6 cellular contexts compared by ENCODE assay signal in genomic region chr10:103681617-103682016, GRCh38.
A peak's percentile ranks its signal among the peaks of the same experiment; 100 is the strongest.
DNase-seq lines count a peak whose midpoint lies in the region; ATAC-seq, FAIRE-seq and TF ChIP-seq lines count a peak whose summit lies in the region.
"Not testable (repeated sequence)": the region's sequence is repeated elsewhere in the genome, so short reads cannot be mapped to it uniquely, and the experiment has no call there.

No MANE protein-coding gene starts in this region.

- H3K9me3 ChIP-seq in GM23248 (ENCODE audit: low read depth); T-helper 17 cell (ENCODE audit: control insufficient read depth, low read length, poor library complexity, severe bottlenecking); breast epithelium; endodermal cell (ENCODE audit: control insufficient read depth, low read length); HepG2 (ENCODE audit: low read length); suprapubic skin: not testable (repeated sequence)

- in situ Hi-C loops in GM23248 (cut with MboI), result loop anchor here (5.0 kb wide), 1 partner anchor 79 kb away; no protein-coding TSS in a partner anchor
- in situ Hi-C loops in HepG2 (cut with HindIII; ENCODE audit: extremely low pct_ligation_motif_present, low pct_unique_long_range_greater_than_20kb), result not testable (repeated sequence)

- H3K9ac ChIP-seq in GM23248, result peak overlapping the region; percentile 54
- H3K9ac ChIP-seq in endodermal cell (ENCODE audit: extremely low read depth, low read length, poor library complexity, severe bottlenecking); HepG2 (ENCODE audit: insufficient read depth, low read depth, low read length): not testable (repeated sequence)

- H3K27ac Mint-ChIP-seq in T-helper 17 cell (peak overlapping the region; percentile 62), endodermal cell (peak overlapping the region; percentile 59)

- not testable (repeated sequence) for TF ChIP-seq EP300 in HepG2 (IDR thresholded peaks at IDR 0.05; ENCODE audit: low read depth in 2 of 2, low read length in 2 of 2); HepG2 (CRISPR knock-in tag; IDR thresholded peaks at IDR 0.05; ENCODE audit: borderline replicate concordance); suprapubic skin (IDR thresholded peaks at IDR 0.05)

- CTCF ChIA-PET in HepG2 (lab: Yijun Ruan, JAX; ENCODE audit: low intra/inter-chr PET ratio, low total read pairs), result not testable (repeated sequence)

- not testable (repeated sequence) for H3K36me3 ChIP-seq in GM23248 (ENCODE audit: low read depth); breast epithelium; endodermal cell (ENCODE audit: control insufficient read depth, insufficient read depth, low read length); suprapubic skin
- H3K36me3 ChIP-seq in HepG2 (replicated peaks in 1 of 2; ENCODE audit: control insufficient read depth in 1 of 2, insufficient read depth in 2 of 2, low read length in 2 of 2), result peaks cover 4 to 29% of the 10 kb centered on the region in 2 experiments

- intact Hi-C loops in breast epithelium (cut with DNase I; ENCODE audit: low total_unique reads), result loop anchor here (10.0 kb wide), 1 partner anchor 77 kb away; no protein-coding TSS in a partner anchor
- intact Hi-C loops in HepG2 (cut with micrococcal nuclease; ENCODE audit: unreplicated experiment), result not testable (repeated sequence)

- not testable (repeated sequence) for H3K4me3 ChIP-seq in GM23248; breast epithelium; endodermal cell (ENCODE audit: low read length); HepG2 (replicated peaks in 1 of 3; ENCODE audit: insufficient read depth in 1 of 3, low read depth in 2 of 3, low read length in 3 of 3); suprapubic skin

- not testable (repeated sequence) for TF ChIP-seq POLR2A in breast epithelium (IDR thresholded peaks at IDR 0.05); HepG2 (IDR thresholded peaks at IDR 0.05; ENCODE audit: insufficient read depth in 1 of 2, low read depth in 2 of 2, low read length in 2 of 2); suprapubic skin (IDR thresholded peaks at IDR 0.05)

- WGBS in GM23248 (ENCODE audit: low coverage in 1 of 2, low lambda C conversion rate in 2 of 2, missing lambda C conversion rate in 2 of 2), 2 experiments, result 85 to 88% methylated on average over 16 of the region's 16 CpGs
- 95 to 96% methylated on average over 15 to 16 of the region's 16 CpGs for WGBS in endodermal cell (ENCODE audit: insufficient coverage in 1 of 2, insufficient read length in 1 of 2), 2 experiments
- WGBS in HepG2 (ENCODE audit: low lambda C conversion rate), result 96% methylated on average over 16 of the region's 16 CpGs
- WGBS in suprapubic skin, result 94% methylated on average over 16 of the region's 16 CpGs

- not testable (repeated sequence) for H3K9me3 Mint-ChIP-seq in endodermal cell

- not testable (repeated sequence) for H3K4me3 Mint-ChIP-seq in T-helper 17 cell, endodermal cell

- POLR2A ChIA-PET in HepG2 (lab: Yijun Ruan, JAX), result not testable (repeated sequence)

- not testable (repeated sequence) for FAIRE-seq in HepG2 (lab: Jason Lieb, UNC)

- H3K27me3 Mint-ChIP-seq in T-helper 17 cell; endodermal cell (ENCODE audit: insufficient read depth): not testable (repeated sequence)

- H3K4me1 ChIP-seq in GM23248 (ENCODE audit: insufficient read depth) (peaks cover 48% of the 10 kb centered on the region), suprapubic skin (peaks cover 58% of the 10 kb centered on the region)
- not testable (repeated sequence) for H3K4me1 ChIP-seq in breast epithelium; endodermal cell (ENCODE audit: control insufficient read depth, insufficient read depth, low read length); HepG2 (ENCODE audit: insufficient read depth, low read length)

- not testable (repeated sequence) for H3K4me2 ChIP-seq in GM23248 (ENCODE audit: unreplicated experiment); HepG2 (ENCODE audit: low read depth, low read length)

- BruUV-seq in HepG2 (replicated peaks; lab: Mats Ljungman, UMichigan), result not testable (repeated sequence)

- H3K27me3 ChIP-seq in GM23248 (replicated peaks; ENCODE audit: insufficient read depth); breast epithelium; endodermal cell (ENCODE audit: control insufficient read depth, insufficient read depth, low read length, poor library complexity, severe bottlenecking); HepG2 (ENCODE audit: control insufficient read depth in 1 of 2, insufficient read depth in 2 of 2, low read length in 2 of 2); suprapubic skin: not testable (repeated sequence)

- not testable (repeated sequence) for TF ChIP-seq RAD21 in HepG2 (CRISPR knock-in tag; IDR thresholded peaks at IDR 0.05)

- not testable (repeated sequence) for TF ChIP-seq CTCF in breast epithelium (IDR thresholded peaks at IDR 0.05); endodermal cell (conservative IDR thresholded peaks at IDR 0.05); HepG2 (CRISPR knock-in tag; IDR thresholded peaks at IDR 0.05); suprapubic skin (IDR thresholded peaks at IDR 0.05)

- H3K4me1 Mint-ChIP-seq in T-helper 17 cell (peaks cover 14% of the 10 kb centered on the region), endodermal cell (peaks cover 16% of the 10 kb centered on the region)

- H3K36me3 Mint-ChIP-seq in T-helper 17 cell (ENCODE audit: low read depth); endodermal cell (ENCODE audit: low read depth): not testable (repeated sequence)

- H3K27ac ChIP-seq in GM23248, result peak overlapping the region; percentile 70
- peak overlapping the region; percentile 52 to 98 for H3K27ac ChIP-seq in breast epithelium
- not testable (repeated sequence) for H3K27ac ChIP-seq in endodermal cell (ENCODE audit: low read depth, low read length); HepG2 (ENCODE audit: extremely low read length, insufficient read depth, low read length)
- peak overlapping the region; percentile 79 for H3K27ac ChIP-seq in suprapubic skin

- H3K9me2 ChIP-seq in GM23248 (ENCODE audit: insufficient read depth), result not testable (repeated sequence)

- peaks cover 25% of the 10 kb centered on the region for H3F3A ChIP-seq in GM23248 (ENCODE audit: insufficient read depth)

- not testable (repeated sequence) for H2AFZ ChIP-seq in GM23248; HepG2 (ENCODE audit: low read length)

- not testable (repeated sequence) for ATAC-seq in T-helper 17 cell, HepG2

- peaks cover 35% of the 10 kb centered on the region for H3K79me2 ChIP-seq in GM23248 (ENCODE audit: insufficient read depth)
- H3K79me2 ChIP-seq in HepG2 (ENCODE audit: insufficient read depth, low read length), result not testable (repeated sequence)

- H4K20me1 ChIP-seq in GM23248 (ENCODE audit: insufficient read depth), result not testable (repeated sequence)
- peaks cover 17% of the 10 kb centered on the region for H4K20me1 ChIP-seq in HepG2 (ENCODE audit: insufficient read depth, low read length)

- DNase-seq in GM23248; T-helper 17 cell; breast epithelium (ENCODE audit: low spot score in 2 of 2); endodermal cell; HepG2 (ENCODE audit: low spot score); suprapubic skin (ENCODE audit: low spot score in 2 of 2): not testable (repeated sequence)

TF ChIP-seq in HepG2, 621 proteins besides CTCF, POLR2A, EP300 and RAD21:
- TF ChIP-seq FOXO4 (CRISPR knock-in tag; conservative IDR thresholded peaks at IDR 0.05), result 0 out of 2 replicates have a peak, but pooled peaks have one; percentile 58
